ENCODE assay signal across 2 cellular contexts in the genomic region with DNA sequence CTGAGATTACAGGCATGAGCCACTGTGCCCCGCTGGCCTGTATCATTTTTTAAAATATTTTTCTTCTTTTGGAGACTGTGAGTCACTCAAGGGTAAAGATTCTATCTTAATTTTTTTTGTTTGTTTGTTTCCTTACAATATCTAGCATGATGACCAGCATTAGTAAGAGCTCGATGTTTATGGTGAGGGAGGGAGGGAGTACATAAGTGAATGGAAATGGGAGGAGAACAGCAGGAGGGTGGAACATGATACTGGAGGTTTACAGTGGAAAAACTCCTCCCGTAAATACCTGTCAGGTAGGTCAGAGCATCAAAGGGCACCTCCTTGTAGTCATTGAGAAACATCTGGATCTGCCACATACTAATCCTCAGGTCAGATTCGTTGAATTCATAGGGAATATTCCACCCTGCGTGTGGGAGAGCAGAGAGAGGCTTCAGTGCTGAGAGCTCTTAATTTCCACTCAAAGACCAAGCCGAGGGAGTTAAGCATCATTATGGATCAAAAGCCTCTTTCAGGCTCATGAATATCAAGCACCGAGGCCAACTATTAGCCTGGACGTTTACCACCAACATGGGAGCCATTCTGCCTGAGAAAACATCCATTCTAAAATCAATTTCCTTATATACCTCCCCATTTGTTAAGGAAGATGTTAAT.
TF ChIP-seq lines count a peak whose summit lies in the region.

No MANE protein-coding gene starts in this region.

TF ChIP-seq in HCT116, 20 proteins besides CTCF, POLR2A, EP300 and RAD21:
- TF ChIP-seq FOSL1 (IDR thresholded peaks at IDR 0.05; ENCODE audit: low read depth) (no peak), SP1 (IDR thresholded peaks at IDR 0.05; ENCODE audit: low read depth) (peak; percentile 44; the same call in 1 of the 2 replicates), EGR1 (IDR thresholded peaks at IDR 0.05; ENCODE audit: low read depth) (no peak), POLR2AphosphoS5 (IDR thresholded peaks at IDR 0.05; ENCODE audit: low read depth, low read length) (no peak), JUND (IDR thresholded peaks at IDR 0.05) (no peak), YY1 (IDR thresholded peaks at IDR 0.05; ENCODE audit: extremely low read depth, insufficient replicate concordance, low read depth, low read length) (no peak), CEBPB (IDR thresholded peaks at IDR 0.05; ENCODE audit: low read depth) (peak; percentile 41; the same call in 1 of the 2 replicates), CBX3 (IDR thresholded peaks at IDR 0.05; ENCODE audit: low read depth) (no peak)

TF ChIP-seq in WTC11, 78 proteins besides CTCF, POLR2A, EP300 and RAD21:
- TF ChIP-seq NR3C1 (CRISPR knock-in tag; conservative IDR thresholded peaks at IDR 0.05; ENCODE audit: low read depth), result no peak
- TF ChIP-seq, protein P1, sequence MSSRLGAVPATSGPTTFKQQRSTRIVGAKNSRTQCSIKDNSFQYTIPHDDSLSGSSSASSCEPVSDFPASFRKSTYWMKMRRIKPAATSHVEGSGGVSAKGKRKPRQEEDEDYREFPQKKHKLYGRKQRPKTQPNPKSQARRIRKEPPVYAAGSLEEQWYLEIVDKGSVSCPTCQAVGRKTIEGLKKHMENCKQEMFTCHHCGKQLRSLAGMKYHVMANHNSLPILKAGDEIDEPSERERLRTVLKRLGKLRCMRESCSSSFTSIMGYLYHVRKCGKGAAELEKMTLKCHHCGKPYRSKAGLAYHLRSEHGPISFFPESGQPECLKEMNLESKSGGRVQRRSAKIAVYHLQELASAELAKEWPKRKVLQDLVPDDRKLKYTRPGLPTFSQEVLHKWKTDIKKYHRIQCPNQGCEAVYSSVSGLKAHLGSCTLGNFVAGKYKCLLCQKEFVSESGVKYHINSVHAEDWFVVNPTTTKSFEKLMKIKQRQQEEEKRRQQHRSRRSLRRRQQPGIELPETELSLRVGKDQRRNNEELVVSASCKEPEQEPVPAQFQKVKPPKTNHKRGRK (CRISPR knock-in tag; IDR thresholded peaks at IDR 0.05; ENCODE audit: borderline replicate concordance), result no peak
- no peak for TF ChIP-seq MYBL2 (CRISPR knock-in tag; IDR thresholded peaks at IDR 0.05)
- no peak for TF ChIP-seq GABPB1 (CRISPR knock-in tag; IDR thresholded peaks at IDR 0.05)
- no peak for TF ChIP-seq ZNF121 (CRISPR knock-in tag; IDR thresholded peaks at IDR 0.05)
- TF ChIP-seq, protein P2, sequence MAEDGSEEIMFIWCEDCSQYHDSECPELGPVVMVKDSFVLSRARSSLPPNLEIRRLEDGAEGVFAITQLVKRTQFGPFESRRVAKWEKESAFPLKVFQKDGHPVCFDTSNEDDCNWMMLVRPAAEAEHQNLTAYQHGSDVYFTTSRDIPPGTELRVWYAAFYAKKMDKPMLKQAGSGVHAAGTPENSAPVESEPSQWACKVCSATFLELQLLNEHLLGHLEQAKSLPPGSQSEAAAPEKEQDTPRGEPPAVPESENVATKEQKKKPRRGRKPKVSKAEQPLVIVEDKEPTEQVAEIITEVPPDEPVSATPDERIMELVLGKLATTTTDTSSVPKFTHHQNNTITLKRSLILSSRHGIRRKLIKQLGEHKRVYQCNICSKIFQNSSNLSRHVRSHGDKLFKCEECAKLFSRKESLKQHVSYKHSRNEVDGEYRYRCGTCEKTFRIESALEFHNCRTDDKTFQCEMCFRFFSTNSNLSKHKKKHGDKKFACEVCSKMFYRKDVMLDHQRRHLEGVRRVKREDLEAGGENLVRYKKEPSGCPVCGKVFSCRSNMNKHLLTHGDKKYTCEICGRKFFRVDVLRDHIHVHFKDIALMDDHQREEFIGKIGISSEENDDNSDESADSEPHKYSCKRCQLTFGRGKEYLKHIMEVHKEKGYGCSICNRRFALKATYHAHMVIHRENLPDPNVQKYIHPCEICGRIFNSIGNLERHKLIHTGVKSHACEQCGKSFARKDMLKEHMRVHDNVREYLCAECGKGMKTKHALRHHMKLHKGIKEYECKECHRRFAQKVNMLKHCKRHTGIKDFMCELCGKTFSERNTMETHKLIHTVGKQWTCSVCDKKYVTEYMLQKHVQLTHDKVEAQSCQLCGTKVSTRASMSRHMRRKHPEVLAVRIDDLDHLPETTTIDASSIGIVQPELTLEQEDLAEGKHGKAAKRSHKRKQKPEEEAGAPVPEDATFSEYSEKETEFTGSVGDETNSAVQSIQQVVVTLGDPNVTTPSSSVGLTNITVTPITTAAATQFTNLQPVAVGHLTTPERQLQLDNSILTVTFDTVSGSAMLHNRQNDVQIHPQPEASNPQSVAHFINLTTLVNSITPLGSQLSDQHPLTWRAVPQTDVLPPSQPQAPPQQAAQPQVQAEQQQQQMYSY (CRISPR knock-in tag; IDR thresholded peaks at IDR 0.05), result no peak
- no peak for TF ChIP-seq OVOL2 (CRISPR knock-in tag; IDR thresholded peaks at IDR 0.05; ENCODE audit: borderline replicate concordance)
- no peak for TF ChIP-seq PRRX2 (CRISPR knock-in tag; IDR thresholded peaks at IDR 0.05)
- TF ChIP-seq SOX15 (CRISPR knock-in tag; IDR thresholded peaks at IDR 0.05), result no peak
- no peak for TF ChIP-seq FOXP1 (CRISPR knock-in tag; IDR thresholded peaks at IDR 0.05; ENCODE audit: borderline replicate concordance)
- TF ChIP-seq CREM (CRISPR knock-in tag; IDR thresholded peaks at IDR 0.05), result no peak
- TF ChIP-seq ZNF138 (CRISPR knock-in tag; conservative IDR thresholded peaks at IDR 0.05), result no peak
- TF ChIP-seq, protein P3, sequence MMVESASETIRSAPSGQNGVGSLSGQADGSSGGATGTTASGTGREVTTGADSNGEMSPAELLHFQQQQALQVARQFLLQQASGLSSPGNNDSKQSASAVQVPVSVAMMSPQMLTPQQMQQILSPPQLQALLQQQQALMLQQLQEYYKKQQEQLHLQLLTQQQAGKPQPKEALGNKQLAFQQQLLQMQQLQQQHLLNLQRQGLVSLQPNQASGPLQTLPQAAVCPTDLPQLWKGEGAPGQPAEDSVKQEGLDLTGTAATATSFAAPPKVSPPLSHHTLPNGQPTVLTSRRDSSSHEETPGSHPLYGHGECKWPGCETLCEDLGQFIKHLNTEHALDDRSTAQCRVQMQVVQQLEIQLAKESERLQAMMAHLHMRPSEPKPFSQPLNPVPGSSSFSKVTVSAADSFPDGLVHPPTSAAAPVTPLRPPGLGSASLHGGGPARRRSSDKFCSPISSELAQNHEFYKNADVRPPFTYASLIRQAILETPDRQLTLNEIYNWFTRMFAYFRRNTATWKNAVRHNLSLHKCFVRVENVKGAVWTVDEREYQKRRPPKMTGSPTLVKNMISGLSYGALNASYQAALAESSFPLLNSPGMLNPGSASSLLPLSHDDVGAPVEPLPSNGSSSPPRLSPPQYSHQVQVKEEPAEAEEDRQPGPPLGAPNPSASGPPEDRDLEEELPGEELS (CRISPR knock-in tag; IDR thresholded peaks at IDR 0.05), result no peak
- TF ChIP-seq, protein P4, sequence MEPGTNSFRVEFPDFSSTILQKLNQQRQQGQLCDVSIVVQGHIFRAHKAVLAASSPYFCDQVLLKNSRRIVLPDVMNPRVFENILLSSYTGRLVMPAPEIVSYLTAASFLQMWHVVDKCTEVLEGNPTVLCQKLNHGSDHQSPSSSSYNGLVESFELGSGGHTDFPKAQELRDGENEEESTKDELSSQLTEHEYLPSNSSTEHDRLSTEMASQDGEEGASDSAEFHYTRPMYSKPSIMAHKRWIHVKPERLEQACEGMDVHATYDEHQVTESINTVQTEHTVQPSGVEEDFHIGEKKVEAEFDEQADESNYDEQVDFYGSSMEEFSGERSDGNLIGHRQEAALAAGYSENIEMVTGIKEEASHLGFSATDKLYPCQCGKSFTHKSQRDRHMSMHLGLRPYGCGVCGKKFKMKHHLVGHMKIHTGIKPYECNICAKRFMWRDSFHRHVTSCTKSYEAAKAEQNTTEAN (CRISPR knock-in tag; IDR thresholded peaks at IDR 0.05), result no peak
- TF ChIP-seq, protein P5, sequence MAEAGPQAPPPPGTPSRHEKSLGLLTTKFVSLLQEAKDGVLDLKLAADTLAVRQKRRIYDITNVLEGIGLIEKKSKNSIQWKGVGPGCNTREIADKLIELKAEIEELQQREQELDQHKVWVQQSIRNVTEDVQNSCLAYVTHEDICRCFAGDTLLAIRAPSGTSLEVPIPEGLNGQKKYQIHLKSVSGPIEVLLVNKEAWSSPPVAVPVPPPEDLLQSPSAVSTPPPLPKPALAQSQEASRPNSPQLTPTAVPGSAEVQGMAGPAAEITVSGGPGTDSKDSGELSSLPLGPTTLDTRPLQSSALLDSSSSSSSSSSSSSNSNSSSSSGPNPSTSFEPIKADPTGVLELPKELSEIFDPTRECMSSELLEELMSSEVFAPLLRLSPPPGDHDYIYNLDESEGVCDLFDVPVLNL (CRISPR knock-in tag; IDR thresholded peaks at IDR 0.05; ENCODE audit: borderline replicate concordance, low read depth), result no peak
